18 cellular contexts compared by ENCODE assay signal in genomic region chr12:123966596-123966995, GRCh38. TPM values are rescaled to one million over a fixed set of nuclear protein-coding genes. Genes with fewer than 3 reads are reported as not detected.
DNase-seq lines count a peak whose midpoint lies in the region; ATAC-seq, FAIRE-seq and TF ChIP-seq lines count a peak whose summit lies in the region.
"Had no signal": no experiment of that assay in that cellular context is flagged by ENCODE, and none has a peak within 500 bp of the region (broad histone marks: within the 10 kb centered on the region; RNA-seq: fewer than 3 reads in every experiment).

No MANE protein-coding gene starts in this region.

- peaks cover 4% of the 10 kb centered on the region for H3K27me3 Mint-ChIP-seq in astrocyte (ENCODE audit: low read depth, unreplicated experiment)
- H3K27me3 Mint-ChIP-seq: activated CD4-positive, alpha-beta T cell treated with anti-CD3 and anti-CD28 coated beads, Interleukin-2, amount 10 ng/mL, durations not matched to agents 7 days and 5 days; activated naive CD4-positive, alpha-beta T cell treated with anti-CD3 and anti-CD28 coated beads, Interleukin-2, amount 50 U/mL, for 24 hours; progenitor cell of endocrine pancreas had no signal

- H3K4me3 Mint-ChIP-seq in astrocyte (ENCODE audit: unreplicated experiment) = no peak overlapping the region
- H3K4me3 Mint-ChIP-seq: activated CD4-positive, alpha-beta T cell treated with anti-CD3 and anti-CD28 coated beads, Interleukin-2, amount 10 ng/mL, durations not matched to agents 7 days and 5 days; activated naive CD4-positive, alpha-beta T cell treated with anti-CD3 and anti-CD28 coated beads, Interleukin-2, amount 50 U/mL, for 24 hours; natural killer cell had no signal

- H3K27me3 ChIP-seq in astrocyte (ENCODE audit: insufficient read depth, low read length) = no peaks in the 10 kb centered on the region
- H3K27me3 ChIP-seq: gastrocnemius medialis had no signal

- H4K20me1 ChIP-seq in astrocyte (ENCODE audit: insufficient read depth, low read length) = peaks cover 66% of the 10 kb centered on the region

- no peak overlapping the region for H2AFZ ChIP-seq in astrocyte (ENCODE audit: low read depth, low read length)

- H3K27ac Mint-ChIP-seq in astrocyte (ENCODE audit: unreplicated experiment) = no peak overlapping the region
- H3K27ac Mint-ChIP-seq: activated CD4-positive, alpha-beta T cell treated with anti-CD3 and anti-CD28 coated beads, Interleukin-2, amount 10 ng/mL, durations not matched to agents 7 days and 5 days; activated naive CD4-positive, alpha-beta T cell treated with anti-CD3 and anti-CD28 coated beads, Interleukin-2, amount 50 U/mL, for 24 hours; natural killer cell; progenitor cell of endocrine pancreas had no signal

- H3K9me3 ChIP-seq in astrocyte (ENCODE audit: insufficient read depth, low read depth, low read length) = no peaks in the 10 kb centered on the region
- H3K9me3 ChIP-seq: A549, gastrocnemius medialis, lower lobe of right lung had no signal

- H3K27ac ChIP-seq in astrocyte (ENCODE audit: low read depth, low read length) = no peak overlapping the region
- H3K27ac ChIP-seq: A549, gastrocnemius medialis, lower lobe of right lung had no signal

- no peak for ATAC-seq in HG03045 (IDR thresholded peaks at IDR 0.05; ENCODE audit: unreplicated experiment)
- no peak for ATAC-seq in GM21367 (IDR thresholded peaks at IDR 0.05; ENCODE audit: unreplicated experiment)
- ATAC-seq: A549; gastrocnemius medialis; GM12878; lower lobe of right lung; natural killer cell; stimulated activated naive CD8-positive, alpha-beta T cell treated with anti-CD3 and anti-CD28 coated beads, Interleukin-15, Interleukin-2, amounts not matched to agents 100 U/mL and 50 U/mL, for 24 hours had no signal

- no peaks in the 10 kb centered on the region for H3K9me3 Mint-ChIP-seq in astrocyte (ENCODE audit: unreplicated experiment)
- H3K9me3 Mint-ChIP-seq: activated CD4-positive, alpha-beta T cell treated with anti-CD3 and anti-CD28 coated beads, Interleukin-2, amount 10 ng/mL, durations not matched to agents 7 days and 5 days; activated naive CD4-positive, alpha-beta T cell treated with anti-CD3 and anti-CD28 coated beads, Interleukin-2, amount 50 U/mL, for 24 hours; natural killer cell had no signal

- H3K79me2 ChIP-seq in astrocyte (ENCODE audit: insufficient read depth, low read length) = peaks cover 69% of the 10 kb centered on the region

- peaks cover 31% of the 10 kb centered on the region for H3K4me1 ChIP-seq in astrocyte (ENCODE audit: insufficient read depth, low read length)

- no peak overlapping the region for H3K4me3 ChIP-seq in astrocyte (ENCODE audit: insufficient read depth, low read depth, low read length)
- H3K4me3 ChIP-seq: A549, gastrocnemius medialis, GM12878, lower lobe of right lung had no signal

- DNase-seq in ACHN (peak; percentile 91), GM04504 (ENCODE audit: low read depth) (peak; percentile 41), astrocyte (ENCODE audit: low read depth) (peak; percentile 76), iris pigment epithelial cell (ENCODE audit: low read depth) (peak; percentile 57), GM19240 (ENCODE audit: insufficient read length, low spot score) (no peak)
- DNase-seq in effector CD4-positive, alpha-beta T cell = no peak
- DNase-seq: activated CD4-positive, alpha-beta T cell treated with anti-CD3 and anti-CD28 coated beads, Interleukin-2, amount 10 ng/mL, durations not matched to agents 7 days and 5 days; gastrocnemius medialis; lower lobe of right lung; natural killer cell; stimulated activated naive CD8-positive, alpha-beta T cell treated with anti-CD3 and anti-CD28 coated beads, Interleukin-15, Interleukin-2, amounts not matched to agents 100 U/mL and 50 U/mL, for 24 hours had no signal

- no peak for FAIRE-seq in astrocyte (lab: Jason Lieb, UNC)
- FAIRE-seq: A549, GM12878, TTC549 had no signal

- H3K9ac ChIP-seq in astrocyte (ENCODE audit: low read length) = no peak overlapping the region

- TF ChIP-seq CTCF in astrocyte (IDR thresholded peaks at IDR 0.05; ENCODE audit: insufficient read depth, low read depth, low read length) = no peak

- in situ Hi-C loops in ACHN (cut with HindIII; ENCODE audit: low pct_ligation_motif_present, low pct_unique_long_range_greater_than_20kb, low sequenced_read_pairs) = no loop called here

- H3K4me2 ChIP-seq in astrocyte (ENCODE audit: low read length) = peak overlapping the region; percentile 43
- H3K4me2 ChIP-seq: A549 had no signal

- peaks cover 19% of the 10 kb centered on the region for H3K36me3 Mint-ChIP-seq in astrocyte (ENCODE audit: low read depth, unreplicated experiment)
- H3K36me3 Mint-ChIP-seq: natural killer cell had no signal

- H3K36me3 ChIP-seq in astrocyte (ENCODE audit: insufficient read depth, low read length) = no peaks in the 10 kb centered on the region
- H3K36me3 ChIP-seq: gastrocnemius medialis, lower lobe of right lung had no signal

- peaks cover 25% of the 10 kb centered on the region for H3K4me1 Mint-ChIP-seq in astrocyte (ENCODE audit: low read depth, unreplicated experiment)

RNA-seq across cellular contexts. Expression of gene CCDC92, which starts 6.0 kb away (rescaled TPM):
- total RNA-seq in astrocyte = 38.9 and 39.8 TPM in 2 replicates

RNA-seq across cellular contexts. Expression of gene ZNF664, which starts 6.4 kb away (rescaled TPM):
- 67.3 and 67.6 TPM in 2 replicates for total RNA-seq in astrocyte

Comparison
In these comparisons a context has a peak if more than half of its experiments do, and no peak if none do; other contexts are left out.
1. DNase-seq: peak in ACHN (single experiment), GM04504 (single experiment), astrocyte (single experiment) and iris pigment epithelial cell (single experiment); none in effector CD4-positive, alpha-beta T cell (single experiment) and GM19240 (single experiment).